8 cellular contexts compared by ENCODE assay signal in the genomic region with DNA sequence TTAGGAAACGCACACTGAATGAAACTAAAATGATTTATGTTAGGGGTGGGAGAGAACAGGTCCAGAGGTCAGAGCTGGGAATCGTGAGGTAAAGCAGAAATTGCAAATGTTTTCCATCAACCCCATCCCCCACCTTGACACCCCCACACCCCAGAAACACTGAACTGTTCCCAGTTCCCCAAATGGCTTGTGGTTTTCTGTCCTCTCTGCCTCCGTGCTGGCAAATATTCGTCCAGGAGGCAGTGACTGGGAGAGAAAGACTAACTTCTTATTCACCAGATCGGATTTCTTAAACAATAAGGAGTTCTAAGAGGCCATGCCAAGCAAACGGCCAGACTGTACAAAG. TPM values are rescaled to one million over a fixed set of nuclear protein-coding genes. Genes with fewer than 3 reads are reported as not detected.
DNase-seq lines count a peak whose midpoint lies in the region; ATAC-seq and TF ChIP-seq lines count a peak whose summit lies in the region.

No MANE protein-coding gene starts in this region.

- H3K4me3 ChIP-seq in ACC112 (ENCODE audit: low read depth, low read length), result peak overlapping the region; percentile 83
- peak overlapping the region; percentile 91 for H3K4me3 ChIP-seq in Jurkat, Clone E6-1 (ENCODE audit: low read length)
- peak overlapping the region; percentile 81 to 86 for H3K4me3 ChIP-seq in muscle layer of colon (ENCODE audit: low read depth in 1 of 2, low read length in 2 of 2)

- TF ChIP-seq CTCF in chondrocyte (IDR thresholded peaks at IDR 0.05), result no peak

- no peaks in the 10 kb centered on the region for H3K79me2 ChIP-seq in ACC112 (ENCODE audit: control insufficient read depth, insufficient read depth, low read length, unreplicated experiment)

- peak overlapping the region; percentile 62 for H3K9ac ChIP-seq in muscle layer of colon (ENCODE audit: low read length)

- H3K36me3 ChIP-seq in ACC112 (ENCODE audit: insufficient read depth, low read length), result no peaks in the 10 kb centered on the region
- H3K36me3 ChIP-seq in muscle layer of colon (ENCODE audit: insufficient read depth, low read length), result peaks cover 9% of the 10 kb centered on the region

- H3K4me1 ChIP-seq in ACC112 (ENCODE audit: control insufficient read depth, insufficient read depth, low read length, unreplicated experiment) (peaks cover 27% of the 10 kb centered on the region), muscle layer of colon (ENCODE audit: insufficient read depth, low read length) (peaks cover 40% of the 10 kb centered on the region)

- no peak for DNase-seq in Jurkat, Clone E6-1 (ENCODE audit: low read depth, low spot score)
- DNase-seq in chondrocyte (ENCODE audit: low spot score) (no peak), islet precursor cell (no peak), RPMI8226 (no peak), G401 (ENCODE audit: low spot score) (no peak)

- H3K4me3 Mint-ChIP-seq in chondrocyte (ENCODE audit: unreplicated experiment), result peak overlapping the region; percentile 81

- H3K27me3 ChIP-seq in ACC112 (ENCODE audit: insufficient read depth, low read length), result no peaks in the 10 kb centered on the region
- H3K27me3 ChIP-seq in muscle layer of colon (ENCODE audit: control insufficient read depth in 1 of 2, insufficient read depth in 2 of 2, low read length in 2 of 2), result no peaks in the 10 kb centered on the region

- peaks cover 4% of the 10 kb centered on the region for H3K9me3 Mint-ChIP-seq in chondrocyte (ENCODE audit: low read depth)

- H3K4me1 Mint-ChIP-seq in chondrocyte (ENCODE audit: low read depth), result peaks cover 66% of the 10 kb centered on the region

- no peaks in the 10 kb centered on the region for H3K27me3 Mint-ChIP-seq in chondrocyte (ENCODE audit: low read depth)

- H3K27ac Mint-ChIP-seq in chondrocyte (ENCODE audit: unreplicated experiment), result peak overlapping the region; percentile 82

- no peak overlapping the region for H3K27ac ChIP-seq in ACC112 (ENCODE audit: low read depth, low read length)
- H3K27ac ChIP-seq in muscle layer of colon (ENCODE audit: low read depth, low read length), result peak overlapping the region; percentile 96

- no peaks in the 10 kb centered on the region for H3K9me3 ChIP-seq in muscle layer of colon (ENCODE audit: low read length)

- in situ Hi-C loops in G401 (cut with HindIII; ENCODE audit: low sequenced_read_pairs), result no loop called here

- no peak for ATAC-seq in HG03039 (IDR thresholded peaks at IDR 0.05; ENCODE audit: unreplicated experiment)

- H3K36me3 Mint-ChIP-seq in chondrocyte (ENCODE audit: low read depth), result peaks cover 3% of the 10 kb centered on the region

- peak overlapping the region; percentile 74 for H2AFZ ChIP-seq in ACC112 (ENCODE audit: low read length, unreplicated experiment)

RNA-seq across cellular contexts. Expression of gene RASSF4, which starts 0.7 kb away (rescaled TPM):
- polyA plus RNA-seq in Jurkat, Clone E6-1 (2012; ENCODE audit: insufficient read depth, insufficient read length), result 11.1 TPM
- total RNA-seq in chondrocyte, result 24.6 to 37.8 TPM (median 35.9 TPM) in 3 replicates
- total RNA-seq in G401 (2014; rRNA removed; shearing (Covaris generic)), result 0.98 and 1.5 TPM in 2 replicates

RNA-seq across cellular contexts. Expression of gene DEPP1, which starts 19.7 kb away (rescaled TPM):
- not detected for polyA plus RNA-seq in Jurkat, Clone E6-1 (2012; ENCODE audit: insufficient read depth, insufficient read length)
- 9.4 to 105 TPM (median 105 TPM) in 3 replicates for total RNA-seq in chondrocyte
- 0.14 and 2.7 TPM in 2 replicates for total RNA-seq in G401 (2014; rRNA removed; shearing (Covaris generic))

RNA-seq across cellular contexts. Expression of gene ZNF22, which starts 41.9 kb away (rescaled TPM):
- polyA plus RNA-seq in Jurkat, Clone E6-1 (2012; ENCODE audit: insufficient read depth, insufficient read length), result 95.1 TPM
- total RNA-seq in chondrocyte, result 15.5 to 21.6 TPM (median 19.8 TPM) in 3 replicates
- 10.0 and 13.9 TPM in 2 replicates for total RNA-seq in G401 (2014; rRNA removed; shearing (Covaris generic))

RNA-seq across cellular contexts. Expression of gene TMEM72, which starts 47.7 kb away (rescaled TPM):
- polyA plus RNA-seq in Jurkat, Clone E6-1 (2012; ENCODE audit: insufficient read depth, insufficient read length), result not detected
- not detected in 3 replicates for total RNA-seq in chondrocyte
- not detected in 2 replicates for total RNA-seq in G401 (2014; rRNA removed; shearing (Covaris generic))

Comparison
In these comparisons a context has a peak if more than half of its experiments do, and no peak if none do; other contexts are left out.
1. RNA of gene RASSF4, which starts 0.7 kb away (total RNA-seq): 24.6 to 37.8 TPM in chondrocyte; 0.98 to 1.5 TPM in G401; every median in the first group is over 10 times any median in the second.
2. Peak in every context shown above with its lines, with median percentiles within 50 percentile points of each other: H3K4me3 ChIP-seq.